ENCODE assay signal across 23 cellular contexts in the genomic region with DNA sequence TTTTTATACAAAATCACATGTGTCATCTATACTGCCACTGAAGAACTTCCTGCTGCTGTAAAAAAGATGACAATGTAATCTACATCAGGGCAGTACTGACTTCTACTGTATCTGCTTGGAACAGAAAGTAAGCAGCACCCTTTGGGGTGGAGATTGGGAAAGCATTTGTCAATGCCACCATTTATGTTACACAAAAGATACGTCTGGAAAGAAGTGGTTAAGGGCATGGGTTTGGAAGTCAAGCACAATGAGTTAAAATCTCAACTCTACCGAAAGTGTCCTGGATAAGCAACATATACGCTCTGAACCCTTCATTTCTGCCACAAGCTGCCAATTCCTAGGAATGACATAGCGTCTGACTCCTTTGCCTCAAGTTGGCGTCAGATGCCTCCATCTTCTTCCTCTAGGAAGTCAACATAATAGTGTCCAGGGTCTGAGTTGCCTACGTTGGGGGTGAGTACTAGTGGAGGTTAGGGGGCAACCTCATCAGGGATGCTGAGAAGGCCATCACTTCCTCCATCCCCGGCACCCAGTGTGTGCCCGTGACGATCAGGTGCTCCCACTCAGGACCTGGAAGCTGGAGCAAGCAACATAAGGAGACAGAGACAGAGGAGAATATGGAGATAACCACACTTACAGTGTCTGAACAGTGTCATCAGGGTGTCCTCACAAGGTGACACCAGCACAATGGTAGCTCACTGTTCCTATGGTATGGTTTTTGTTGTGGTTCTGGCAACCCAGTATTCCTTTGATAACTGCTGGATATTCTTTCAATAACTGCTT.
"Had no signal": no experiment of that assay in that cellular context is flagged by ENCODE, and none has a peak within 500 bp of the region (broad histone marks: within the 10 kb centered on the region; RNA-seq: fewer than 3 reads in every experiment).

No MANE protein-coding gene starts in this region.

- H3K36me3 Mint-ChIP-seq: brain; natural killer cell treated with Interleukin-12 subunit alpha and Interleukin-12 subunit beta and Interleukin-15 and Interleukin-18, amount 100 ng/mL, for 72 hours had no signal

- H3K4me3 ChIP-seq: esophagus muscularis mucosa, left lung, ovary, psoas muscle, right atrium auricular region, tibial artery had no signal

- H3K27ac ChIP-seq: esophagus muscularis mucosa, left lung, neutrophil, ovary, psoas muscle, right atrium auricular region, tibial artery had no signal

- H3K27me3 ChIP-seq: esophagus muscularis mucosa, left lung, neutrophil, ovary, right atrium auricular region, tibial artery had no signal

- H3K27me3 Mint-ChIP-seq: activated CD4-positive, alpha-beta memory T cell treated with anti-CD3 and anti-CD28 coated beads for 36 hours; brain; dendritic cell treated with granulocyte-macrophage colony-stimulating factor and Interleukin-4, amounts not matched to agents 40 ng/mL and 50 ng/mL, for 4 days; natural killer cell treated with Interleukin-12 subunit alpha and Interleukin-12 subunit beta and Interleukin-15 and Interleukin-18, amount 100 ng/mL, for 72 hours; stimulated activated naive CD8-positive, alpha-beta T cell treated with anti-CD3 and anti-CD28 coated beads, Interleukin-15, amount 100 ng/mL, for 72 hours had no signal

- H3K36me3 ChIP-seq: esophagus muscularis mucosa, left lung, neutrophil, ovary, right atrium auricular region, tibial artery had no signal

- H3K4me3 Mint-ChIP-seq: activated CD4-positive, alpha-beta memory T cell treated with anti-CD3 and anti-CD28 coated beads for 36 hours; activated T-helper 1 cell treated with anti-CD3 and anti-CD28 coated beads, Interleukin-12 subunit alpha, Interleukin-12 subunit beta, Interleukin-2, Interleukin-4 antibody, amounts not matched to agents 30 ng/mL and 10 ng/mL and 1 ng/mL, durations not matched to agents 14 hours and 24 hours and 36 hours; brain; dendritic cell treated with granulocyte-macrophage colony-stimulating factor and Interleukin-4, amounts not matched to agents 40 ng/mL and 50 ng/mL, for 4 days; natural killer cell treated with Interleukin-12 subunit alpha and Interleukin-12 subunit beta and Interleukin-15 and Interleukin-18, amount 100 ng/mL, for 72 hours; stimulated activated naive CD8-positive, alpha-beta T cell treated with anti-CD3 and anti-CD28 coated beads, Interleukin-15, amount 100 ng/mL, for 72 hours; T-helper 2 cell treated with Interferon-gamma antibody and Interleukin-4, amounts not matched to agents 5 μg/mL and 100 μg/mL, for 36 hours had no signal

- H3K9me3 ChIP-seq: esophagus muscularis mucosa, left lung, neutrophil, ovary, psoas muscle, right atrium auricular region, tibial artery had no signal

- H3K9me3 Mint-ChIP-seq: activated CD4-positive, alpha-beta memory T cell treated with anti-CD3 and anti-CD28 coated beads for 36 hours; activated T-helper 1 cell treated with anti-CD3 and anti-CD28 coated beads, Interleukin-12 subunit alpha, Interleukin-12 subunit beta, Interleukin-2, Interleukin-4 antibody, amounts not matched to agents 30 ng/mL and 10 ng/mL and 1 ng/mL, durations not matched to agents 14 hours and 24 hours and 36 hours; brain; dendritic cell treated with granulocyte-macrophage colony-stimulating factor and Interleukin-4, amounts not matched to agents 40 ng/mL and 50 ng/mL, for 4 days; natural killer cell treated with Interleukin-12 subunit alpha and Interleukin-12 subunit beta and Interleukin-15 and Interleukin-18, amount 100 ng/mL, for 72 hours; stimulated activated naive CD8-positive, alpha-beta T cell treated with anti-CD3 and anti-CD28 coated beads, Interleukin-15, amount 100 ng/mL, for 72 hours; T-helper 2 cell treated with Interferon-gamma antibody and Interleukin-4, amounts not matched to agents 5 μg/mL and 100 μg/mL, for 36 hours had no signal

- DNase-seq: activated CD4-positive, alpha-beta memory T cell treated with anti-CD3 and anti-CD28 coated beads for 36 hours; activated CD4-positive, alpha-beta T cell treated with anti-CD3 and anti-CD28 coated beads for 48 hours; activated gamma-delta T cell; activated naive CD4-positive, alpha-beta T cell treated with anti-CD3 and anti-CD28 coated beads, Interleukin-2, amount 50 U/mL, for 16 hours; anterior cingulate cortex; effector CD8-positive, alpha-beta T cell; hippocampal formation; kidney glomerular epithelial cell; mammary epithelial cell; midbrain; ovary; psoas muscle; stimulated activated naive CD8-positive, alpha-beta T cell treated with anti-CD3 and anti-CD28 coated beads, Interleukin-15, amount 100 ng/mL, for 72 hours; tibial artery had no signal

- H3K27ac Mint-ChIP-seq: activated CD4-positive, alpha-beta memory T cell treated with anti-CD3 and anti-CD28 coated beads for 36 hours; activated T-helper 1 cell treated with anti-CD3 and anti-CD28 coated beads, Interleukin-12 subunit alpha, Interleukin-12 subunit beta, Interleukin-2, Interleukin-4 antibody, amounts not matched to agents 30 ng/mL and 10 ng/mL and 1 ng/mL, durations not matched to agents 14 hours and 24 hours and 36 hours; dendritic cell treated with granulocyte-macrophage colony-stimulating factor and Interleukin-4, amounts not matched to agents 40 ng/mL and 50 ng/mL, for 4 days; natural killer cell treated with Interleukin-12 subunit alpha and Interleukin-12 subunit beta and Interleukin-15 and Interleukin-18, amount 100 ng/mL, for 72 hours; stimulated activated naive CD8-positive, alpha-beta T cell treated with anti-CD3 and anti-CD28 coated beads, Interleukin-15, amount 100 ng/mL, for 72 hours; T-helper 2 cell treated with Interferon-gamma antibody and Interleukin-4, amounts not matched to agents 5 μg/mL and 100 μg/mL, for 36 hours had no signal

- ATAC-seq: left lung; psoas muscle; stimulated activated naive CD8-positive, alpha-beta T cell treated with anti-CD3 and anti-CD28 coated beads, Interleukin-15, amount 100 ng/mL, for 72 hours had no signal
